In the genomic region with DNA sequence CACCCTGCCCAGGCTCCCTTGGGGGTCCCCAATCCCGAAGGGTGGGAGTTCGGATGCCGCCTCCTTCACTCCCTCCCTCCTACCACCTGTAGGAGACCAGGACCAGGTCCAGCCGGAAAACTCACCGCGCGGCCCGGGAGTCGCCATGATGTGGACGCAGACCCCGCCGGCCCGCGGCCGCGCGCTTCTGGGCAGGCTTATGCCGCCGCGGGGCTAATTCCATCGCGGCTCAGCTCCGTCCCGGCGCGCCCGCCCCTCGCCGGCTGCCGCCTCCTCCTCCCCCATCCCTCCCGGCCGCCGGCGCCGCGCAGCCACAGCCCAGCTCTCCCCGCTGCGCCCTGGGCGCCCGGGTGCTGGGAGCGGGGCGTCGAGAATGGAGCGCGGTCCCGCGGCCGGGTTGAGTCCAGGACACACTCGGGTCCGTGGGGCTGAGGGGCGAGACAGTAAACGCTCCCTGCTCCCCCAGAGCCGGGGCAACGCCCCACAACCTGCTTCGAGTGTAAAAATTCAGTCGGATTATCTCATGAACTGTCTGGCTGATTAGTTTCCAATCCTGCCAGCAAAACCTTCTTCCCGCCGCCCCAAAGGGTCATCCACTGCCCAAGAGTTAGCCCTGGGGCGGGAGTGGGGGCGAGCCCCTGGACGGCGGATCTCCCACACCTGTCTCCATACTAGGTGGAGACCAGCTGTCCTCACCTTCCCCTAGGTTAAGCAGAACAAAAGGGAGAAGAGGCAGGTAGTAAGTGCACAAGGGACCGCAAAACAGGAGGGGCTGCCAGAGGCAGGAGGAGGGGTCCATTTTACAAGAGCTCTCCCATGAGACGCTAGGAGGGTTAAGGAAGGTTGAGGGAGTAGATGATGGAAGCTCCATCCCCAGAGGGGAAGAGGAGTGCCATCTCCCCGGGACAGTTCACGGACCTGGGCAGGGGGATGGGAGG, we compare ENCODE assay signal across 9 cellular contexts. TPM values are rescaled to one million over a fixed set of nuclear protein-coding genes. Genes with fewer than 3 reads are reported as not detected.
DNase-seq lines count a peak whose midpoint lies in the region; ATAC-seq and TF ChIP-seq lines count a peak whose summit lies in the region.
"Had no signal": no experiment of that assay in that cellular context is flagged by ENCODE, and none has a peak within 500 bp of the region (broad histone marks: within the 10 kb centered on the region; RNA-seq: fewer than 3 reads in every experiment).

A gene (minus strand): TSS at position 189 of the 938 bp plus-strand sequence. CDS start 42 bp downstream, at position 147.

- TF ChIP-seq CTCF in AG10803 (conservative IDR thresholded peaks at IDR 0.05; ENCODE audit: low read length): no peak
- TF ChIP-seq CTCF in nephron (IDR thresholded peaks at IDR 0.05; ENCODE audit: unreplicated experiment in 3 of 3): no peak

- no peaks in the 10 kb centered on the region for H3K4me1 Mint-ChIP-seq in nephron

- peaks cover 77% of the 10 kb centered on the region for H3K27me3 Mint-ChIP-seq in nephron (ENCODE audit: low read depth)

- peak within 1 kb of the TSS; percentile 84 to 87 (median 84) for H3K4me3 Mint-ChIP-seq in nephron

- no peaks in the 10 kb centered on the region for H3K9me3 Mint-ChIP-seq in nephron

- peak within 1 kb of the TSS; percentile 41 for H3K4me3 ChIP-seq in AG10803 (ENCODE audit: low read length)
- H3K4me3 ChIP-seq: PC-9 had no signal

- ATAC-seq in esophagus mucosa (peak; percentile 50), HG03095 (IDR thresholded peaks at IDR 0.05; ENCODE audit: unreplicated experiment) (no peak), HG02642 (IDR thresholded peaks at IDR 0.05; ENCODE audit: poor library complexity, unreplicated experiment) (no peak), HG02840 (IDR thresholded peaks at IDR 0.05; ENCODE audit: low FRiP score, unreplicated experiment) (no peak)

- no peak within 1 kb of the TSS for H3K27ac Mint-ChIP-seq in nephron

- no peaks in the 10 kb centered on the region for H3K36me3 Mint-ChIP-seq in nephron (ENCODE audit: low read depth)

- no peak for DNase-seq in AG10803 (ENCODE audit: low read depth)
- peak; percentile 37 for DNase-seq in NCI-H345 (lab: John Stamatoyannopoulos, UW)
- DNase-seq in hepatic stellate cell (ENCODE audit: low spot score): no peak

RNA-seq across cellular contexts. Expression of the gene that starts here (rescaled TPM):
- total RNA-seq in esophagus mucosa: 2.0 TPM
- total RNA-seq: PC-9 had no signal
